Comparison of ENCODE assay signal across 8 cellular contexts in the genomic region with DNA sequence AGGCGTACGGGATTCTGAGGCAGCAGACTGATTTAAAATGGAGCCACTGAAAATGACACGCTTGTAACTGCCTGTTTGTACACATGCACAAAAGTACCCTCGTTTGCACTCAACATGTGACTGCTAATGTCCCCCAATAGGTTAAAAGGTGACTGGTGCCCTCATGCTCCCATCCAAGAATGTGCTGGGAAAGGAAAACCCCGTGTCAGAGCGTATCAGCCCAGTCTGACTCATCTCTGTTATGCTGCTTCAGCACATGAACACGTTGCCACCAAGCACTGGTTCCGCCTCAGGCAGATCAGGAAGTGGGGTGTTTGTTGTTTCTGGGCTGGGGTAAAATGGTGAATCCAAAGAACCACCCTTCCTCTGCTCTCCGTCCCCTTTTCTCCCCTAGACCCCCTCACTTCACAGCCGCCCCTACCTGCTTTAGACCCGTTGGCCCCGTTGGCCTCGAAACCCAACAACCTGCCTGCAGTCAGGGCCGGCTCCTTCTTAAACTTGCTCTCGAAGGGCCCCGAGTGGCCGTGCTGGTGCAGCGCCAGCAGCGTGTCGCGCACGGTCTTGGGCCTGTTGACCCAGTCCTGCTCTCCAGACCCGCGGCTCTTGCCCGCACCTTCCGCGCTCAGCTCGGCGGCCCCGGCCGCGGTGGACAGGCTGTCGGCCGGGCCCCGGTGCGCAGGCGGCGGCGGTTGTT. TPM values are rescaled to one million over a fixed set of nuclear protein-coding genes. Genes with fewer than 3 reads are reported as not detected.
A peak's percentile ranks its signal among the peaks of the same experiment; 100 is the strongest.
DNase-seq lines count a peak whose midpoint lies in the region; ATAC-seq, FAIRE-seq and TF ChIP-seq lines count a peak whose summit lies in the region.

No MANE protein-coding gene starts in this region.

- H3K36me3 Mint-ChIP-seq in astrocyte (ENCODE audit: low read depth, unreplicated experiment): peaks cover 36% of the 10 kb centered on the region

- H2AFZ ChIP-seq in astrocyte (ENCODE audit: low read depth, low read length): no peak overlapping the region

- H3K79me2 ChIP-seq in astrocyte (ENCODE audit: insufficient read depth, low read length): peaks cover 62% of the 10 kb centered on the region

- peaks cover 28% of the 10 kb centered on the region for H3K36me3 ChIP-seq in astrocyte (ENCODE audit: insufficient read depth, low read length)

- H3K9me3 Mint-ChIP-seq in astrocyte (ENCODE audit: unreplicated experiment): peaks cover 2% of the 10 kb centered on the region

- peak overlapping the region; percentile 98 for H3K4me3 Mint-ChIP-seq in astrocyte (ENCODE audit: unreplicated experiment)

- H3K4me1 ChIP-seq in astrocyte (ENCODE audit: insufficient read depth, low read length): peaks cover 28% of the 10 kb centered on the region

- peak overlapping the region; percentile 88 for H3K4me3 ChIP-seq in astrocyte (ENCODE audit: insufficient read depth, low read depth, low read length)

- peak overlapping the region; percentile 96 for H3K27ac ChIP-seq in astrocyte (ENCODE audit: low read depth, low read length)

- H3K4me2 ChIP-seq in astrocyte (ENCODE audit: low read length): peak overlapping the region; percentile 93

- ATAC-seq in sciatic nerve (peak; percentile 52), HG03097 (IDR thresholded peaks at IDR 0.05; ENCODE audit: low FRiP score, unreplicated experiment) (no peak)

- peaks cover 34% of the 10 kb centered on the region for H4K20me1 ChIP-seq in astrocyte (ENCODE audit: insufficient read depth, low read length)

- DNase-seq in EH (ENCODE audit: low read depth): peak; percentile 95
- peak; percentile 89 for DNase-seq in H4 (ENCODE audit: low spot score)
- DNase-seq in NCI-H1092 (lab: John Stamatoyannopoulos, UW): peak; percentile 41
- DNase-seq in T1000 (lab: John Stamatoyannopoulos, UW): peak; percentile 64
- peak; percentile 91 for DNase-seq in astrocyte (ENCODE audit: low read depth)
- DNase-seq in hippocampal formation (lab: John Stamatoyannopoulos, UW): peak; percentile 62 to 83
- DNase-seq in sciatic nerve (ENCODE audit: low spot score): peak; percentile 84

- H3K4me1 Mint-ChIP-seq in astrocyte (ENCODE audit: low read depth, unreplicated experiment): peaks cover 23% of the 10 kb centered on the region

- intact Hi-C loops in sciatic nerve (cut with DNase I): loop anchor here (5.0 kb wide), 1 partner anchor 474 kb away; no protein-coding TSS in a partner anchor

- H3K27ac Mint-ChIP-seq in astrocyte (ENCODE audit: unreplicated experiment): peak overlapping the region; percentile 100

- no peaks in the 10 kb centered on the region for H3K9me3 ChIP-seq in astrocyte (ENCODE audit: insufficient read depth, low read depth, low read length)

- peak; percentile 62 for FAIRE-seq in astrocyte (lab: Jason Lieb, UNC)

- TF ChIP-seq CTCF in astrocyte (IDR thresholded peaks at IDR 0.05; ENCODE audit: insufficient read depth, low read depth, low read length): no peak

- H3K27me3 ChIP-seq in astrocyte (ENCODE audit: insufficient read depth, low read length): no peaks in the 10 kb centered on the region

- no peaks in the 10 kb centered on the region for H3K27me3 Mint-ChIP-seq in astrocyte (ENCODE audit: low read depth, unreplicated experiment)

- H3K9ac ChIP-seq in astrocyte (ENCODE audit: low read length): peak overlapping the region; percentile 98

RNA-seq across cellular contexts. Expression of a gene that starts 1.8 kb away (rescaled TPM):
- total RNA-seq in H4 (2014; rRNA removed; shearing (Covaris generic)): 34.3 and 43.4 TPM in 2 replicates
- total RNA-seq in astrocyte (122 and 126 TPM in 2 replicates), sciatic nerve (142 TPM)

Comparison
In these comparisons a context has a peak if more than half of its experiments do, and no peak if none do; other contexts are left out.
1. DNase-seq: peak in every context shown above with its lines; median percentile 95 in EH; 91 in astrocyte; 89 in H4; 84 in sciatic nerve; 72 in hippocampal formation; 64 in T1000; 41 in NCI-H1092.